In the genomic region with DNA sequence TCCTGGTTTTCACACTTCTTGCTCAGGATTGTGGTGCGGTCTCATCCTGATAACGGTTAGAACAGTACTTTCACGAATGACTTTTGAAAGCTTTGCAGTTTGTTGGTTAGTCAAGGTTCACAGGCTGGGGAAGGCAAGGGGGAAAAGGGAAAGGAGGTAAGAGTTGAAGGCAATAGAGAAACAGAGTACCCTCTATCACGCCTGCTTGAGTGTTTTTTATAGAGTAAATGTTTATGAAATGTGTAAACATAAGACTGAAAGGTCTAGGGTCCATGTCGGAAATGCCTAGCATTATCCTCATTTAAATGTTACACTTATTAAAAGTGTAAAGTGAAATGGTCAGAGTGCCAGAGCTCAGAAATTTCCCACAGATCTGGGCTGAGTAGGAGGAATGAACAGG, we compare ENCODE assay signal across 7 cellular contexts.
"Had no signal": no experiment of that assay in that cellular context is flagged by ENCODE, and none has a peak within 500 bp of the region (broad histone marks: within the 10 kb centered on the region; RNA-seq: fewer than 3 reads in every experiment).

No MANE protein-coding gene starts in this region.

- H3K4me3 ChIP-seq: K562 had no signal

- ATAC-seq: HepG2, K562 had no signal

- H3K27ac ChIP-seq: HL-60 had no signal

- H3K4me1 Mint-ChIP-seq: IgD-negative memory B cell had no signal

- H3K4me3 Mint-ChIP-seq: IgD-negative memory B cell had no signal

- DNase-seq: IMR-90, KBM-7, KG1 had no signal

- H3K36me3 Mint-ChIP-seq: IgD-negative memory B cell had no signal
